ENCODE assay signal across 21 cellular contexts in the genomic region with DNA sequence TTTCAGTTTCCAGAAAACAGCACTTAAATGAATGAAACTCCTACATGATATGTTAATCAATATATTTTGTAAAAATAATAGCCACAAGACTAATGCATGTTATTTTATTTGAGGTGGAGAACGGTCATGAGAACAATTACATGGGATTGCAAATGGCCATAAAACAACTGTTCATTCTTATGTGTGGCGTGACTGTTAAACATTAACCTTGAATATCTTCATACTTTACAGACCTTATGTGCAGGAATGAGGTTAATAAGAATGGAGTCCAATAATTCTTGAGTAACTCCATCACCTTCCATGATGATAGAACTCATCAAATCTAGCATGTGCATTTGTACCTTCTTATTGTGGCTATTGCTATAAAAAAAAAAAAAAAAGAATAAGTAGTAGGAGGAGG. TPM values are rescaled to one million over a fixed set of nuclear protein-coding genes. Genes with fewer than 3 reads are reported as not detected.
DNase-seq lines count a peak whose midpoint lies in the region; ATAC-seq, FAIRE-seq and TF ChIP-seq lines count a peak whose summit lies in the region.
"Had no signal": no experiment of that assay in that cellular context is flagged by ENCODE, and none has a peak within 500 bp of the region (broad histone marks: within the 10 kb centered on the region; RNA-seq: fewer than 3 reads in every experiment).

No MANE protein-coding gene starts in this region.

- H3K27ac Mint-ChIP-seq in activated naive CD4-positive, alpha-beta T cell treated with anti-CD3 and anti-CD28 coated beads, Interleukin-2, amount 10 ng/mL, durations not matched to agents 7 days and 5 days, result peak overlapping the region; percentile 24
- H3K27ac Mint-ChIP-seq in activated naive CD4-positive, alpha-beta T cell treated with anti-CD3 and anti-CD28 coated beads for 36 hours, result no peak overlapping the region
- H3K27ac Mint-ChIP-seq: CD4-positive, CD25-positive, alpha-beta regulatory T cell had no signal

- CTCF ChIA-PET in activated naive CD4-positive, alpha-beta T cell treated with anti-CD3 and anti-CD28 coated beads, Interleukin-2, amount 10 ng/mL, durations not matched to agents 7 days and 5 days (lab: Charles Lee), result no interaction called here
- CTCF ChIA-PET in activated naive CD4-positive, alpha-beta T cell treated with anti-CD3 and anti-CD28 coated beads for 36 hours (lab: Charles Lee), result interaction anchor here (0.6 kb wide), 1 partner anchor 506 kb away, joined by 3 read pairs; no protein-coding TSS in a partner anchor
- CTCF ChIA-PET in K562 (lab: Yijun Ruan, JAX; ENCODE audit: low intra/inter-chr PET ratio), result no interaction called here

- H3K9me1 ChIP-seq in K562 (ENCODE audit: control insufficient read depth, insufficient read depth, low read length), result no peaks in the 10 kb centered on the region

- H3K36me3 Mint-ChIP-seq in activated naive CD4-positive, alpha-beta T cell treated with anti-CD3 and anti-CD28 coated beads, Interleukin-2, amount 10 ng/mL, durations not matched to agents 7 days and 5 days, result peaks cover 32% of the 10 kb centered on the region
- peaks cover 22% of the 10 kb centered on the region for H3K36me3 Mint-ChIP-seq in activated naive CD4-positive, alpha-beta T cell treated with anti-CD3 and anti-CD28 coated beads for 36 hours (ENCODE audit: low read depth)

- intact Hi-C loops in activated naive CD4-positive, alpha-beta T cell treated with anti-CD3 and anti-CD28 coated beads for 36 hours (cut with micrococcal nuclease), result no loop called here
- intact Hi-C loops in K562 (cut with micrococcal nuclease), result no loop called here
- intact Hi-C loops in mucosa of descending colon (cut with DNase I, micrococcal nuclease), result no loop called here

- WGBS in K562 (ENCODE audit: insufficient coverage, low coverage, missing lambda C conversion rate), result 93% methylated on average over 2 of the region's 2 CpGs

- no peak for DNase-seq in activated naive CD4-positive, alpha-beta T cell treated with anti-CD3 and anti-CD28 coated beads, Interleukin-2, amount 10 ng/mL, durations not matched to agents 7 days and 5 days
- DNase-seq in activated naive CD4-positive, alpha-beta T cell treated with anti-CD3 and anti-CD28 coated beads for 36 hours, result no peak
- DNase-seq in K562 (ENCODE audit: extremely low read depth in 1 of 4, low spot score in 3 of 4) (no peak), mucosa of descending colon (no peak), nucleus accumbens (lab: John Stamatoyannopoulos, UW) (no peak), NCI-H748 (lab: John Stamatoyannopoulos, UW; ENCODE audit: unreplicated experiment) (no peak)
- DNase-seq: CD4-positive, CD25-positive, alpha-beta regulatory T cell; IMR-90; MM.1S; NCI-H1048; NCI-H1417; NCI-H1694; NCI-H2029 treated with DMSO at 0.1 percent for 48 hours; NCI-H526 treated with DMSO at 0.1 percent for 48 hours; SHP77 treated with DMSO at 0.1 percent for 48 hours had no signal

- H4K20me1 ChIP-seq in K562 (replicated peaks; ENCODE audit: control insufficient read depth, insufficient read depth, low read length), result no peaks in the 10 kb centered on the region

- H3K9me3 Mint-ChIP-seq in activated naive CD4-positive, alpha-beta T cell treated with anti-CD3 and anti-CD28 coated beads, Interleukin-2, amount 10 ng/mL, durations not matched to agents 7 days and 5 days, result no peaks in the 10 kb centered on the region
- no peaks in the 10 kb centered on the region for H3K9me3 Mint-ChIP-seq in activated naive CD4-positive, alpha-beta T cell treated with anti-CD3 and anti-CD28 coated beads for 36 hours
- H3K9me3 Mint-ChIP-seq: CD4-positive, CD25-positive, alpha-beta regulatory T cell had no signal

- no peaks in the 10 kb centered on the region for H3K27me3 ChIP-seq in K562 (ENCODE audit: control insufficient read depth in 2 of 2, insufficient read depth in 2 of 2, low read length in 2 of 2)
- H3K27me3 ChIP-seq: BLaER1 had no signal

- no peak overlapping the region for H3K4me3 Mint-ChIP-seq in activated naive CD4-positive, alpha-beta T cell treated with anti-CD3 and anti-CD28 coated beads, Interleukin-2, amount 10 ng/mL, durations not matched to agents 7 days and 5 days
- H3K4me3 Mint-ChIP-seq in activated naive CD4-positive, alpha-beta T cell treated with anti-CD3 and anti-CD28 coated beads for 36 hours, result no peak overlapping the region
- H3K4me3 Mint-ChIP-seq: CD4-positive, CD25-positive, alpha-beta regulatory T cell had no signal

- FAIRE-seq in K562 (lab: Jason Lieb, UNC), result peak; percentile 19

- H3K9me3 ChIP-seq in K562 (replicated peaks; ENCODE audit: control insufficient read depth, insufficient read depth, low read depth, low read length), result no peaks in the 10 kb centered on the region
- H3K9me3 ChIP-seq in mucosa of descending colon, result no peaks in the 10 kb centered on the region
- H3K9me3 ChIP-seq: BLaER1 had no signal

- POLR2A ChIA-PET in K562 (lab: Yijun Ruan, JAX), result no interaction called here

- no peak overlapping the region for H3K4me2 ChIP-seq in K562 (ENCODE audit: insufficient read depth, low read length)
- H3K4me2 ChIP-seq: BLaER1, KMS-11 had no signal

- no peak overlapping the region for H2AFZ ChIP-seq in K562 (ENCODE audit: low read depth, low read length)

- BruUV-seq in K562 (replicated peaks; lab: Mats Ljungman, UMichigan), result no TSS peak

- TF ChIP-seq RAD21 in K562 (CRISPR knock-in tag; conservative IDR thresholded peaks at IDR 0.05 in 1 of 2, IDR thresholded peaks at IDR 0.05 in 1 of 2), result no peak

- TF ChIP-seq POLR2A in K562 (conservative IDR thresholded peaks at IDR 0.05), result no peak

- in situ Hi-C loops in K562 (cut with MboI), result no loop called here

- no peaks in the 10 kb centered on the region for H3K4me1 ChIP-seq in K562 (replicated peaks in 1 of 2; ENCODE audit: control insufficient read depth in 2 of 2, insufficient read depth in 2 of 2, low read length in 2 of 2)
- peaks cover 5% of the 10 kb centered on the region for H3K4me1 ChIP-seq in mucosa of descending colon (ENCODE audit: low read depth)
- H3K4me1 ChIP-seq: BLaER1 had no signal

- H3K36me3 ChIP-seq in K562 (ENCODE audit: control insufficient read depth, insufficient read depth, low read length) (peaks cover 70% of the 10 kb centered on the region), mucosa of descending colon (ENCODE audit: low read depth) (no peaks in the 10 kb centered on the region)

- H3K27me3 Mint-ChIP-seq in activated naive CD4-positive, alpha-beta T cell treated with anti-CD3 and anti-CD28 coated beads, Interleukin-2, amount 10 ng/mL, durations not matched to agents 7 days and 5 days, result no peaks in the 10 kb centered on the region
- no peaks in the 10 kb centered on the region for H3K27me3 Mint-ChIP-seq in activated naive CD4-positive, alpha-beta T cell treated with anti-CD3 and anti-CD28 coated beads for 36 hours (ENCODE audit: low read depth)
- H3K27me3 Mint-ChIP-seq: CD4-positive, CD25-positive, alpha-beta regulatory T cell had no signal

- TF ChIP-seq EP300 in K562 (IDR thresholded peaks at IDR 0.05; ENCODE audit: low read length), result no peak

- peaks cover 4% of the 10 kb centered on the region for H3K4me1 Mint-ChIP-seq in activated naive CD4-positive, alpha-beta T cell treated with anti-CD3 and anti-CD28 coated beads, Interleukin-2, amount 10 ng/mL, durations not matched to agents 7 days and 5 days
- peaks cover 4% of the 10 kb centered on the region for H3K4me1 Mint-ChIP-seq in activated naive CD4-positive, alpha-beta T cell treated with anti-CD3 and anti-CD28 coated beads for 36 hours (ENCODE audit: low read depth)

- TF ChIP-seq CTCF in K562 (IDR thresholded peaks at IDR 0.05 in 2 of 3, conservative IDR thresholded peaks at IDR 0.05 in 1 of 3; ENCODE audit: insufficient read depth in 2 of 3, low read depth in 1 of 3, low read length in 3 of 3) (no peak), mucosa of descending colon (IDR thresholded peaks at IDR 0.05) (no peak)

- H3K79me2 ChIP-seq in K562 (ENCODE audit: control insufficient read depth, insufficient read depth, low read length), result peaks cover 10% of the 10 kb centered on the region; the same call in 2 of the 3 replicates

- no peak overlapping the region for H3K27ac ChIP-seq in K562 (ENCODE audit: extremely low read depth, low read depth, low read length)
- H3K27ac ChIP-seq: 22Rv1, BLaER1, KMS-11 had no signal

- no peak overlapping the region for H3K4me3 ChIP-seq in K562
- no peak overlapping the region for H3K4me3 ChIP-seq in mucosa of descending colon
- H3K4me3 ChIP-seq: BLaER1 had no signal

- ATAC-seq in K562, result no peak
- ATAC-seq in mucosa of descending colon, result peak; percentile 77
- ATAC-seq in GM18907 (IDR thresholded peaks at IDR 0.05; ENCODE audit: unreplicated experiment), result no peak
- ATAC-seq: HCT116, Panc1 had no signal

- H3K9ac ChIP-seq in K562 (ENCODE audit: insufficient read depth in 1 of 2, low read depth in 2 of 2, low read length in 2 of 2), result no peak overlapping the region
- H3K9ac ChIP-seq: BLaER1, KMS-11 had no signal

TF ChIP-seq in K562, 482 proteins besides CTCF, POLR2A, EP300 and RAD21 (continues in another document):
- TF ChIP-seq TGIF2 (CRISPR knock-in tag; IDR thresholded peaks at IDR 0.05), result no peak
- no peak for TF ChIP-seq ESRRB (CRISPR knock-in tag; IDR thresholded peaks at IDR 0.05; ENCODE audit: borderline replicate concordance)
- no peak for TF ChIP-seq FOXM1 (IDR thresholded peaks at IDR 0.05; ENCODE audit: low read depth)
- TF ChIP-seq FOXM1 (CRISPR knock-in tag; IDR thresholded peaks at IDR 0.05; ENCODE audit: low read depth), result no peak
- TF ChIP-seq NR3C1 (CRISPR knock-in tag; IDR thresholded peaks at IDR 0.05), result no peak

RNA-seq across cellular contexts. Expression of a gene that starts 55.3 kb away (rescaled TPM):
- total RNA-seq in activated naive CD4-positive, alpha-beta T cell treated with anti-CD3 and anti-CD28 coated beads for 36 hours, result 10 to 100 TPM; 86.8 to 89.1 TPM
- 140 and 293 TPM in 2 replicates for total RNA-seq in K562 (2011; cell fraction: chromatin; rRNA removed; ENCODE audit: low replicate concordance)
- total RNA-seq in K562 (2011; cell fraction: nucleolus; rRNA removed), result 64.2 and 82.5 TPM in 2 replicates
- total RNA-seq in K562 (2011; cell fraction: nucleoplasm; rRNA removed), result 142 and 155 TPM in 2 replicates
- 50.9 and 53.8 TPM in 2 replicates for total RNA-seq in K562 (2014; rRNA removed)
- total RNA-seq in K562 (2014; rRNA removed; fragmentation: Illumina TruSeq; extraction: Trizol), result 85.4 and 93.5 TPM in 2 replicates
- total RNA-seq in K562 (2015; rRNA removed; fragmentation: Illumina TruSeq; extraction: Trizol), result 77.5 and 83.7 TPM in 2 replicates
- 77.9 and 80.6 TPM in 2 replicates for total RNA-seq in K562 (2021)
- polyA plus RNA-seq in K562 (2011; rRNA removed), result 53.9 and 76.8 TPM in 2 replicates
- 13.1 and 21.1 TPM in 2 replicates for polyA plus RNA-seq in K562 (2011; cell fraction: cytosol; rRNA removed)
- 28.7 and 37.1 TPM in 2 replicates for polyA plus RNA-seq in K562 (2011; cell fraction: nucleus; rRNA removed)
- polyA plus RNA-seq in K562 (2012), result 44.8 and 47.1 TPM in 2 replicates
- 58.8 and 70.0 TPM in 2 replicates for polyA plus RNA-seq in K562 (2014; fragmentation: Illumina TruSeq; extraction: Trizol)
- 10 to 100 TPM; 16.4 to 20.6 TPM for polyA plus RNA-seq in K562 (2014; fragmentation: Nextera tagmentation; extraction: Ambion mirVana)
- polyA plus RNA-seq in K562 (2014; rRNA removed), result 37.5 and 42.7 TPM in 2 replicates
- polyA minus RNA-seq in K562 (2011; rRNA and poly(A)+ RNA removed), result 181 and 192 TPM in 2 replicates
- polyA minus RNA-seq in K562 (2011; cell fraction: cytosol; rRNA and poly(A)+ RNA removed), result 91.7 and 144 TPM in 2 replicates
- 66.8 and 92.1 TPM in 2 replicates for polyA minus RNA-seq in K562 (2011; cell fraction: nucleus; rRNA and poly(A)+ RNA removed)
- 10 to 100 TPM; 53.4 to 68.3 (median 64.7) TPM for total RNA-seq in mucosa of descending colon
